In the genomic region with DNA sequence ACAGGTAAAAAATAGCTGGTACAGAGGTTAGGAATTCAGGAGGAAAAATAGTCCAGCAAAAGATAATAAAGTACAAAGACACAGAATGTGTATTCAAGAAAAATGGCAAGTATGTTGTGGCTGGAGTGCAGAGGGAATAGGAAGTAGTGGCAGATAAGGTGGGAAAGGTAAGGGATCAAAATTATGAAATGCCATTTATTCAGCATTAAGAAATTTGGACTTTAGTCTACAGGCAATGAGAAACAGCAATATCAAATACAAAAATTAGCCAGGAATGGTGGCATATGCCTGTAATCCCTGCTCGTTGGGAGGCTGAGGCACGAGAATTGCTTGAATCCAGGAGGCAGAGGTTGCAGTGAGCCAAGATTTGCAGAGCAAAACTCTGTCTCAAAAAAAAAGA, we compare ENCODE assay signal across 14 cellular contexts.
"Had no signal": no experiment of that assay in that cellular context is flagged by ENCODE, and none has a peak within 500 bp of the region (broad histone marks: within the 10 kb centered on the region; RNA-seq: fewer than 3 reads in every experiment).

No MANE protein-coding gene starts in this region.

- H3K9me3 ChIP-seq: esophagus muscularis mucosa, left lung, tibial artery, vagina had no signal

- H3K4me1 ChIP-seq: parathyroid adenoma had no signal

- H3K27ac Mint-ChIP-seq: activated B cell treated with CpG ODN at 0.5 μM for 24 hours had no signal

- FAIRE-seq: islet of Langerhans, small intestine, TTC549 had no signal

- H3K4me3 ChIP-seq: esophagus muscularis mucosa, left lung, tibial artery, vagina had no signal

- H3K27me3 ChIP-seq: esophagus muscularis mucosa, left lung, tibial artery, vagina had no signal

- H3K27me3 Mint-ChIP-seq: activated B cell treated with CpG ODN at 0.5 μM for 24 hours; activated T-helper 17 cell treated with anti-CD3 and anti-CD28 coated beads, Interleukin-2, amount 50 U/mL, for 72 hours had no signal

- H3K79me2 ChIP-seq: parathyroid adenoma had no signal

- H3K27ac ChIP-seq: esophagus muscularis mucosa, left lung, parathyroid adenoma, tibial artery, vagina had no signal

- H3K9me3 Mint-ChIP-seq: activated B cell treated with CpG ODN at 0.5 μM for 24 hours; activated T-helper 17 cell treated with anti-CD3 and anti-CD28 coated beads, Interleukin-2, amount 50 U/mL, for 72 hours had no signal

- H3K4me3 Mint-ChIP-seq: activated B cell treated with CpG ODN at 0.5 μM for 24 hours; activated T-helper 17 cell treated with anti-CD3 and anti-CD28 coated beads, Interleukin-2, amount 50 U/mL, for 72 hours had no signal

- DNase-seq: activated B cell treated with CpG ODN at 0.5 μM for 24 hours; activated CD4-positive, alpha-beta T cell treated with anti-CD3 and anti-CD28 coated beads, Interleukin-2, amount 50 U/mL, for 1 hour; activated naive CD4-positive, alpha-beta T cell treated with anti-CD3 and anti-CD28 coated beads, Interleukin-2, amount 50 U/mL, for 16 hours; anterior cingulate cortex; left lung; small intestine; T-helper 2 cell; tibial artery had no signal

- ATAC-seq: activated T-helper 17 cell treated with anti-CD3 and anti-CD28 coated beads, Interleukin-2, amount 50 U/mL, for 72 hours; left lung had no signal

- H3K9ac ChIP-seq: parathyroid adenoma had no signal
